In genomic region chr2:136185991-136186771, GRCh38 we compare ENCODE assay signal across 1 cellular context.
TF ChIP-seq lines count a peak whose summit lies in the region.

No MANE protein-coding gene starts in this region.

TF ChIP-seq in IMR-90, 13 proteins besides CTCF, POLR2A, EP300 and RAD21 (continued from another document):
- no peak for TF ChIP-seq SMC3 (IDR thresholded peaks at IDR 0.05; ENCODE audit: low read depth, low read length)
TF ChIP-seq in IMR-90: peak in this region for 0.
